In the genomic region with DNA sequence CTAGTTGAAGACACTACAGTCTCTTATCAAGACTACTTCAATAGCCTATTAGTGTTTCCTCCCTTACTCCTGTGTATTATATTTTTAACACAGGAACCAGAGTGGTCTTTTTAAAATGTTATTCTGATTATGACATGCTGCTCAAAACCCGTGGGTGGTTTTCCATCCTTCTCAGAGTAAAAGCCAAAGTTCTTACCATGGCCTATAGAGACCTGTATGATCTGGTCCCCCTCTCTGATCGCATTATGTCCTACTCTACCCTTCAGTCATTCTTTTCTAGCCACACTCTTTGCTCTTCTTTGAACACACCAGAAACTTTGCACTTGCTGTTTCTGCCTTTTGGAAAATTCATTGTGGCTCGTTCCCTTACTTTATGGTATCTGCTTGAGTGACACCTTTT, we compare ENCODE assay signal across 30 cellular contexts.
"Had no signal": no experiment of that assay in that cellular context is flagged by ENCODE, and none has a peak within 500 bp of the region (broad histone marks: within the 10 kb centered on the region; RNA-seq: fewer than 3 reads in every experiment).

No MANE protein-coding gene starts in this region.

- H3K4me3 ChIP-seq: Peyer's patch, SJSA1 had no signal

- H3K9me3 Mint-ChIP-seq: activated CD4-positive, alpha-beta memory T cell treated with anti-CD3 and anti-CD28 coated beads for 36 hours; activated CD4-positive, alpha-beta T cell treated with anti-CD3 and anti-CD28 coated beads, Interleukin-2, amount 10 ng/mL, durations not matched to agents 7 days and 5 days; activated T-helper 1 cell treated with anti-CD3 and anti-CD28 coated beads, Interleukin-12 subunit alpha, Interleukin-12 subunit beta, Interleukin-2, Interleukin-4 antibody, amounts not matched to agents 30 ng/mL and 10 ng/mL and 1 ng/mL, durations not matched to agents 14 hours and 24 hours and 36 hours; brain; T-helper 1 cell treated with Interleukin-12 subunit alpha and Interleukin-12 subunit beta and Interleukin-4 antibody, amounts not matched to agents 30 μg/mL and 1 μg/mL, for 36 hours; T-helper 2 cell treated with Interferon-gamma antibody and Interleukin-4, amounts not matched to agents 5 μg/mL and 100 μg/mL, for 36 hours had no signal

- H3K4me2 ChIP-seq: KMS-11, SK-N-SH had no signal

- ATAC-seq: PC-3 had no signal

- H3K36me3 Mint-ChIP-seq: brain had no signal

- H3K9me2 ChIP-seq: SK-N-SH had no signal

- H3K9me3 ChIP-seq: Peyer's patch, SJSA1, SK-N-SH had no signal

- H3K9ac ChIP-seq: KMS-11, SK-N-SH had no signal

- H3K27ac Mint-ChIP-seq: activated CD4-positive, alpha-beta memory T cell treated with anti-CD3 and anti-CD28 coated beads for 36 hours; activated CD4-positive, alpha-beta T cell treated with anti-CD3 and anti-CD28 coated beads, Interleukin-2, amount 10 ng/mL, durations not matched to agents 7 days and 5 days; activated T-helper 1 cell treated with anti-CD3 and anti-CD28 coated beads, Interleukin-12 subunit alpha, Interleukin-12 subunit beta, Interleukin-2, Interleukin-4 antibody, amounts not matched to agents 30 ng/mL and 10 ng/mL and 1 ng/mL, durations not matched to agents 14 hours and 24 hours and 36 hours; brain; T-helper 1 cell treated with Interleukin-12 subunit alpha and Interleukin-12 subunit beta and Interleukin-4 antibody, amounts not matched to agents 30 μg/mL and 1 μg/mL, for 36 hours; T-helper 2 cell treated with Interferon-gamma antibody and Interleukin-4, amounts not matched to agents 5 μg/mL and 100 μg/mL, for 36 hours had no signal

- DNase-seq: activated CD4-positive, alpha-beta memory T cell treated with anti-CD3 and anti-CD28 coated beads for 36 hours; activated CD4-positive, alpha-beta T cell treated with anti-CD3 and anti-CD28 coated beads, Interleukin-2, amount 10 ng/mL, durations not matched to agents 7 days and 5 days; activated effector memory CD4-positive, alpha-beta T cell treated with Interleukin-2 at 50 U/mL for 16 hours; activated naive CD4-positive, alpha-beta T cell treated with anti-CD3 and anti-CD28 coated beads, Interleukin-2, amount 50 U/mL, for 16 hours; activated T-cell treated with anti-CD3 and anti-CD28 coated beads, Interleukin-2, amount 50 U/mL, for 1 hour; anterior cingulate cortex; caudate nucleus; cerebellar nuclear complex; NCI-H1105 treated with DMSO at 0.1 percent for 48 hours; NCI-H1436; NCI-H1694; NCI-H1930; NCI-H2081 treated with DMSO at 0.1 percent for 48 hours; NCI-H226; NCI-H446 treated with DMSO at 0.1 percent for 48 hours; NCI-H524 treated with DMSO at 0.1 percent for 48 hours; NK-92 treated with Interleukin-12 subunit alpha and Interleukin-12 subunit beta, amount 100 ng/mL, for 24 hours; PC-3; Peyer's patch; RPMI8226; SHP77 treated with DMSO at 0.1 percent for 48 hours; SK-N-SH had no signal

- H3K27me3 ChIP-seq: Peyer's patch, SJSA1 had no signal

- H3K4me1 Mint-ChIP-seq: activated CD4-positive, alpha-beta T cell treated with anti-CD3 and anti-CD28 coated beads, Interleukin-2, amount 10 ng/mL, durations not matched to agents 7 days and 5 days had no signal

- FAIRE-seq: bronchial epithelial cell, TTC549 had no signal

- H3K36me3 ChIP-seq: Peyer's patch, SJSA1 had no signal

- H3K27me3 Mint-ChIP-seq: activated CD4-positive, alpha-beta memory T cell treated with anti-CD3 and anti-CD28 coated beads for 36 hours; activated CD4-positive, alpha-beta T cell treated with anti-CD3 and anti-CD28 coated beads, Interleukin-2, amount 10 ng/mL, durations not matched to agents 7 days and 5 days; brain had no signal

- H3K4me3 Mint-ChIP-seq: activated CD4-positive, alpha-beta memory T cell treated with anti-CD3 and anti-CD28 coated beads for 36 hours; activated CD4-positive, alpha-beta T cell treated with anti-CD3 and anti-CD28 coated beads, Interleukin-2, amount 10 ng/mL, durations not matched to agents 7 days and 5 days; activated T-helper 1 cell treated with anti-CD3 and anti-CD28 coated beads, Interleukin-12 subunit alpha, Interleukin-12 subunit beta, Interleukin-2, Interleukin-4 antibody, amounts not matched to agents 30 ng/mL and 10 ng/mL and 1 ng/mL, durations not matched to agents 14 hours and 24 hours and 36 hours; brain; T-helper 1 cell treated with Interleukin-12 subunit alpha and Interleukin-12 subunit beta and Interleukin-4 antibody, amounts not matched to agents 30 μg/mL and 1 μg/mL, for 36 hours; T-helper 2 cell treated with Interferon-gamma antibody and Interleukin-4, amounts not matched to agents 5 μg/mL and 100 μg/mL, for 36 hours had no signal
